ENCODE assay signal across 22 cellular contexts in genomic region chr12:107662431-107662830, GRCh38.
"Had no signal": no experiment of that assay in that cellular context is flagged by ENCODE, and none has a peak within 500 bp of the region (broad histone marks: within the 10 kb centered on the region; RNA-seq: fewer than 3 reads in every experiment).

No MANE protein-coding gene starts in this region.

- H3K27ac ChIP-seq: cardiac muscle cell, foreskin keratinocyte, lower lobe of right lung, right atrium auricular region had no signal

- H3K36me3 Mint-ChIP-seq: activated CD4-positive, alpha-beta memory T cell treated with anti-CD3 and anti-CD28 coated beads for 36 hours; activated CD8-positive, alpha-beta memory T cell treated with anti-CD3 and anti-CD28 coated beads, Interleukin-2, amount 10 ng/mL, durations not matched to agents 7 days and 5 days; mesothelial cell of epicardium; WTC11 had no signal

- H3K27me3 ChIP-seq: cardiac muscle cell, right atrium auricular region, tibial nerve had no signal

- DNase-seq: activated CD4-positive, alpha-beta memory T cell treated with anti-CD3 and anti-CD28 coated beads for 36 hours; activated CD4-positive, alpha-beta T cell treated with anti-CD3 and anti-CD28 coated beads for 36 hours; activated CD8-positive, alpha-beta memory T cell treated with anti-CD3 and anti-CD28 coated beads, Interleukin-2, amount 10 ng/mL, durations not matched to agents 7 days and 5 days; activated naive CD4-positive, alpha-beta T cell treated with Interleukin-2 at 50 U/mL for 16 hours; activated naive CD8-positive, alpha-beta T cell treated with anti-CD3 and anti-CD28 coated beads, Interleukin-2, amount 10 ng/mL, durations not matched to agents 7 days and 5 days; foreskin keratinocyte; glutamatergic neuron; lower lobe of right lung; nucleus accumbens; stimulated activated naive CD8-positive, alpha-beta T cell treated with anti-CD3 and anti-CD28 coated beads, Interleukin-15, Interleukin-2, amounts not matched to agents 100 U/mL and 50 U/mL, for 24 hours; substantia nigra had no signal

- FAIRE-seq: keratinocyte, urothelium cell line had no signal

- H3K4me1 ChIP-seq: foreskin keratinocyte, lower lobe of right lung, tibial nerve had no signal

- H3K9me3 ChIP-seq: lower lobe of right lung, right atrium auricular region, tibial nerve had no signal

- H3K4me1 Mint-ChIP-seq: mesothelial cell of epicardium, nephron had no signal

- H3K4me3 ChIP-seq: cardiac muscle cell, lower lobe of right lung, right atrium auricular region, tibial nerve had no signal

- H3K27me3 Mint-ChIP-seq: activated CD4-positive, alpha-beta memory T cell treated with anti-CD3 and anti-CD28 coated beads for 36 hours; activated CD4-positive, alpha-beta T cell treated with anti-CD3 and anti-CD28 coated beads for 36 hours had no signal

- H3K9me3 Mint-ChIP-seq: activated CD4-positive, alpha-beta memory T cell treated with anti-CD3 and anti-CD28 coated beads for 36 hours; activated naive CD8-positive, alpha-beta T cell treated with anti-CD3 and anti-CD28 coated beads, Interleukin-2, amount 10 ng/mL, durations not matched to agents 7 days and 5 days; activated T-helper 2 cell treated with anti-CD3 and anti-CD28 coated beads, Interferon-gamma antibody, Interleukin-2, Interleukin-4, amounts not matched to agents 10 μg/mL and 5 μg/mL and 100 μg/mL, durations not matched to agents 14 hours and 24 hours and 36 hours; mesothelial cell of epicardium; nephron; T-helper 2 cell treated with Interferon-gamma antibody and Interleukin-4, amounts not matched to agents 5 μg/mL and 100 μg/mL, for 36 hours; WTC11 had no signal

- H3K36me3 ChIP-seq: cardiac muscle cell, lower lobe of right lung, right atrium auricular region, tibial nerve had no signal

- H3K4me3 Mint-ChIP-seq: activated CD4-positive, alpha-beta memory T cell treated with anti-CD3 and anti-CD28 coated beads for 36 hours; activated CD4-positive, alpha-beta T cell treated with anti-CD3 and anti-CD28 coated beads for 36 hours; activated CD8-positive, alpha-beta memory T cell treated with anti-CD3 and anti-CD28 coated beads, Interleukin-2, amount 10 ng/mL, durations not matched to agents 7 days and 5 days; activated naive CD8-positive, alpha-beta T cell treated with anti-CD3 and anti-CD28 coated beads, Interleukin-2, amount 10 ng/mL, durations not matched to agents 7 days and 5 days; mesothelial cell of epicardium; nephron; T-helper 2 cell treated with Interferon-gamma antibody and Interleukin-4, amounts not matched to agents 5 μg/mL and 100 μg/mL, for 36 hours; WTC11 had no signal

- H3K27ac Mint-ChIP-seq: activated CD4-positive, alpha-beta memory T cell treated with anti-CD3 and anti-CD28 coated beads for 36 hours; activated CD4-positive, alpha-beta T cell treated with anti-CD3 and anti-CD28 coated beads for 36 hours; activated CD8-positive, alpha-beta memory T cell treated with anti-CD3 and anti-CD28 coated beads, Interleukin-2, amount 10 ng/mL, durations not matched to agents 7 days and 5 days; activated naive CD8-positive, alpha-beta T cell treated with anti-CD3 and anti-CD28 coated beads, Interleukin-2, amount 10 ng/mL, durations not matched to agents 7 days and 5 days; mesothelial cell of epicardium; nephron; progenitor cell of endocrine pancreas; WTC11 had no signal
